Comparison of ENCODE assay signal across 20 cellular contexts in genomic region chr6:14265049-14266021, GRCh38.
DNase-seq lines count a peak whose midpoint lies in the region; ATAC-seq and TF ChIP-seq lines count a peak whose summit lies in the region.
"Had no signal": no experiment of that assay in that cellular context is flagged by ENCODE, and none has a peak within 500 bp of the region (broad histone marks: within the 10 kb centered on the region; RNA-seq: fewer than 3 reads in every experiment).

No MANE protein-coding gene starts in this region.

- CTCF ChIA-PET in SK-N-SH (lab: Yijun Ruan, JAX): interaction anchor here (0.6 kb wide), 1 partner anchor 239 kb away, joined by 3 read pairs; no protein-coding TSS in a partner anchor

- no peaks in the 10 kb centered on the region for H3K9me2 ChIP-seq in SK-N-SH

- ATAC-seq in heart right ventricle (no peak), GM19351 (IDR thresholded peaks at IDR 0.05; ENCODE audit: unreplicated experiment) (no peak), HG03565 (IDR thresholded peaks at IDR 0.05; ENCODE audit: unreplicated experiment) (no peak)
- ATAC-seq: activated naive CD4-positive, alpha-beta T cell treated with anti-CD3 and anti-CD28 coated beads, Interleukin-2, amount 50 U/mL, for 72 hours had no signal

- no peak overlapping the region for H3K4me2 ChIP-seq in SK-N-SH
- H3K4me2 ChIP-seq: hepatocyte had no signal

- H3K9me3 ChIP-seq in cardiac muscle cell (ENCODE audit: low read depth): no peaks in the 10 kb centered on the region
- peaks cover 0 to 37% (median 12%) of the 10 kb centered on the region in 11 donors for H3K9me3 ChIP-seq in heart right ventricle
- H3K9me3 ChIP-seq in SK-N-SH: no peaks in the 10 kb centered on the region

- no peaks in the 10 kb centered on the region for H3K79me2 ChIP-seq in SK-N-SH (ENCODE audit: insufficient read depth)
- H3K79me2 ChIP-seq: hepatocyte had no signal

- no peak overlapping the region for H2AFZ ChIP-seq in SK-N-SH (ENCODE audit: low read depth)
- H2AFZ ChIP-seq: hepatocyte had no signal

- no peaks in the 10 kb centered on the region for H3F3A ChIP-seq in SK-N-SH (replicated peaks; ENCODE audit: insufficient read depth)

- H3K4me1 ChIP-seq in cardiac muscle cell (ENCODE audit: low read depth) (no peaks in the 10 kb centered on the region), heart right ventricle (no peaks in the 10 kb centered on the region), SK-N-SH (ENCODE audit: control insufficient read depth in 1 of 2, insufficient read depth in 2 of 2, low read depth in 1 of 2, low read length in 1 of 2) (no peaks in the 10 kb centered on the region)

- TF ChIP-seq EP300 in SK-N-SH (IDR thresholded peaks at IDR 0.05; ENCODE audit: borderline replicate concordance in 1 of 2, low read depth in 1 of 2, low read length in 1 of 2): no peak

- no peak overlapping the region for H3K9ac ChIP-seq in SK-N-SH

- TF ChIP-seq RAD21 in SK-N-SH (IDR thresholded peaks at IDR 0.05; ENCODE audit: low read length): no peak

- H3K4me3 ChIP-seq in cardiac muscle cell: no peak overlapping the region
- no peak overlapping the region for H3K4me3 ChIP-seq in heart right ventricle
- no peak overlapping the region for H3K4me3 ChIP-seq in SK-N-SH (ENCODE audit: low read depth in 2 of 2, low read length in 1 of 2)
- H3K4me3 ChIP-seq: hepatocyte had no signal

- H4K20me1 ChIP-seq in SK-N-SH (ENCODE audit: insufficient read depth): no peaks in the 10 kb centered on the region

- H3K27me3 ChIP-seq in cardiac muscle cell: no peaks in the 10 kb centered on the region
- no peaks in the 10 kb centered on the region for H3K27me3 ChIP-seq in heart right ventricle
- H3K27me3 ChIP-seq in SK-N-SH (ENCODE audit: insufficient read depth): no peaks in the 10 kb centered on the region
- H3K27me3 ChIP-seq: hepatocyte had no signal

- H3K27ac ChIP-seq in cardiac muscle cell: no peak overlapping the region
- no peak overlapping the region for H3K27ac ChIP-seq in heart right ventricle
- H3K27ac ChIP-seq in SK-N-SH (ENCODE audit: low read depth in 2 of 2, low read length in 1 of 2): no peak overlapping the region
- H3K27ac ChIP-seq: hepatocyte had no signal

- H3K36me3 ChIP-seq in cardiac muscle cell (no peaks in the 10 kb centered on the region), heart right ventricle (peaks cover 0 to 4% (median 0%) of the 10 kb centered on the region in 9 donors), SK-N-SH (replicated peaks in 1 of 2; ENCODE audit: control insufficient read depth in 1 of 2, insufficient read depth in 2 of 2, low read length in 1 of 2) (no peaks in the 10 kb centered on the region)

- WGBS in heart right ventricle, 2 donors: 87 to 90% methylated on average over 5 of the region's 5 CpGs
- 34% methylated on average over 5 of the region's 5 CpGs for WGBS in SK-N-SH (ENCODE audit: low lambda C conversion rate)

- TF ChIP-seq CTCF in cardiac muscle cell (IDR thresholded peaks at IDR 0.05; ENCODE audit: low read depth, low read length) (peak; percentile 19), heart right ventricle (IDR thresholded peaks at IDR 0.05) (no peak), SK-N-SH (IDR thresholded peaks at IDR 0.05) (no peak)

- POLR2A ChIA-PET in SK-N-SH (lab: Yijun Ruan, JAX): no interaction called here

- intact Hi-C loops in heart right ventricle (cut with DNase I): no loop called here

- DNase-seq in cardiac muscle cell (ENCODE audit: low read depth in 1 of 2, low spot score in 1 of 2) (no peak), heart right ventricle (no peak), NCI-H2171 treated with DMSO at 0.1 percent for 48 hours (lab: John Stamatoyannopoulos, UW) (peak; percentile 75), ecto neural progenitor cell (ENCODE audit: low spot score) (peak; percentile 42), SK-N-SH (no peak)
- DNase-seq in stimulated activated CD4-positive, alpha-beta T cell treated with anti-CD3 and anti-CD28 coated beads, Interleukin-12 subunit alpha, Interleukin-12 subunit beta, amount 100 ng/mL, for 4 hours: no peak
- DNase-seq: activated CD4-positive, alpha-beta T cell treated with anti-CD3 and anti-CD28 coated beads for 4 hours; activated T-cell treated with anti-CD3 and anti-CD28 coated beads, Interleukin-2, amount 50 U/mL, for 1 hour; COR-L47; effector CD4-positive, alpha-beta T cell; Karpas-422; kidney glomerular epithelial cell; NCI-H1417 treated with DMSO at 0.1 percent for 48 hours; NCI-H2227 treated with DMSO at 0.1 percent for 48 hours; retina; SHP77 had no signal

TF ChIP-seq in SK-N-SH, 30 proteins besides CTCF, POLR2A, EP300 and RAD21:
- TF ChIP-seq SIN3A (IDR thresholded peaks at IDR 0.05; ENCODE audit: borderline replicate concordance, low read depth, low read length) (no peak), SMC3 (IDR thresholded peaks at IDR 0.05; ENCODE audit: low read depth, low read length) (no peak), EZH2phosphoT487 (IDR thresholded peaks at IDR 0.05; ENCODE audit: borderline replicate concordance, low read depth) (no peak), REST (IDR thresholded peaks at IDR 0.05; ENCODE audit: low read depth, low read length) (no peak), GATA2 (CRISPR knock-in tag; IDR thresholded peaks at IDR 0.05) (no peak), POLR2AphosphoS5 (IDR thresholded peaks at IDR 0.05; ENCODE audit: low read depth, low read length) (no peak), MXI1 (IDR thresholded peaks at IDR 0.05; ENCODE audit: low read depth, low read length) (no peak), RXRA (IDR thresholded peaks at IDR 0.05; ENCODE audit: borderline replicate concordance, low read depth) (no peak), TAF1 (IDR thresholded peaks at IDR 0.05; ENCODE audit: borderline replicate concordance, low read depth, low read length) (no peak), FOXM1 (IDR thresholded peaks at IDR 0.05; ENCODE audit: low read depth) (no peak), MAX (IDR thresholded peaks at IDR 0.05; ENCODE audit: low read depth) (no peak), NRF1 (IDR thresholded peaks at IDR 0.05; ENCODE audit: low read depth, low read length) (no peak), NFIC (IDR thresholded peaks at IDR 0.05; ENCODE audit: borderline replicate concordance) (no peak), GABPA (IDR thresholded peaks at IDR 0.05; ENCODE audit: low read depth) (no peak), JUND (IDR thresholded peaks at IDR 0.05) (no peak), IRF3 (IDR thresholded peaks at IDR 0.05; ENCODE audit: low read depth, low read length) (no peak), FOXJ3 (CRISPR knock-in tag; IDR thresholded peaks at IDR 0.05) (no peak)
TF ChIP-seq in SK-N-SH: peak in this region for 0.

Comparison
In these comparisons a context has a peak if more than half of its experiments do, and no peak if none do; other contexts are left out.
1. DNase-seq: peak in NCI-H2171 treated with DMSO at 0.1 percent for 48 hours (single experiment) and ecto neural progenitor cell (single experiment); none in cardiac muscle cell (0 of 2), heart right ventricle (0 of 2), SK-N-SH (single experiment) and stimulated activated CD4-positive, alpha-beta T cell treated with anti-CD3 and anti-CD28 coated beads, Interleukin-12 subunit alpha, Interleukin-12 subunit beta, amount 100 ng/mL, for 4 hours (single experiment).